Comparison of ENCODE assay signal across 10 cellular contexts in the genomic region with DNA sequence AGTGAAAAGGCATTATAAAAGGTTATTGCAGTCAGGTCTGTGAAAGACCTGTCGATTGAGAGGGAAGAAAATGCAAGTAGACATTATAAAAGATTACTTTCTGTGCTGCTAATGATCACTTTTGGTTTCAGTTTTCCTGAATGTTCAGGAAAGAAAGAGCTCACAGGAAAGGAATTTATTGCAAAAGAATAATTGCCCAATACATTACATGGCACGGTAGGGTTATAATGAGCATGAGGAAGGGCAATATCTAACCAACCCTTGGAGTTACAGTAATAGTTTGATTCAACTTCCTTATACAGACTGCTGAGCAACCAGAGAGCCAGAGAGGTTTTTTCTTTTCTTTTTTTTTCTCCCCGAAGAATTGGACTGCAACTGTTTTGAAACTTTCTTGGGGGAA.
DNase-seq lines count a peak whose midpoint lies in the region; ATAC-seq, FAIRE-seq and TF ChIP-seq lines count a peak whose summit lies in the region.
"Had no signal": no experiment of that assay in that cellular context is flagged by ENCODE, and none has a peak within 500 bp of the region (broad histone marks: within the 10 kb centered on the region; RNA-seq: fewer than 3 reads in every experiment).

No MANE protein-coding gene starts in this region.

- no peaks in the 10 kb centered on the region for H3K4me1 ChIP-seq in lung (ENCODE audit: control insufficient read depth in 2 of 2, insufficient read depth in 2 of 2, low read length in 2 of 2)
- no peaks in the 10 kb centered on the region for H3K4me1 ChIP-seq in uterus

- no peak for FAIRE-seq in bronchial epithelial cell (lab: Jason Lieb, UNC)
- FAIRE-seq: TTC549 had no signal

- TF ChIP-seq CTCF in AG09319 (IDR thresholded peaks at IDR 0.05; ENCODE audit: low read depth, low read length) (no peak), bronchial epithelial cell (IDR thresholded peaks at IDR 0.05; ENCODE audit: insufficient read depth, low read length, severe bottlenecking) (no peak), lung (IDR thresholded peaks at IDR 0.05; ENCODE audit: control extremely low read depth, extremely low read depth) (no peak), uterus (IDR thresholded peaks at IDR 0.05) (no peak)

- WGBS in lung, 2 donors = 6% methylated on average over 3 of the region's 3 CpGs

- ATAC-seq in lung (ENCODE audit: insufficient read depth, low FRiP score) = peak; percentile 87
- no peak for ATAC-seq in HG02759 (IDR thresholded peaks at IDR 0.05; ENCODE audit: unreplicated experiment)
- ATAC-seq in GM21619 (IDR thresholded peaks at IDR 0.05; ENCODE audit: unreplicated experiment) = no peak

- H3K27me3 ChIP-seq in bronchial epithelial cell (ENCODE audit: control insufficient read depth, insufficient read depth, low read length) (no peaks in the 10 kb centered on the region), lung (ENCODE audit: control insufficient read depth, insufficient read depth) (no peaks in the 10 kb centered on the region), uterus (no peaks in the 10 kb centered on the region)

- DNase-seq in AG09319 (ENCODE audit: extremely low read depth, low read depth) (peak; percentile 55), M059J (ENCODE audit: low read depth) (peak; percentile 65), bronchial epithelial cell (ENCODE audit: low read depth) (peak; percentile 95), lung (ENCODE audit: low spot score) (no peak), NCI-H146 (lab: John Stamatoyannopoulos, UW) (no peak), uterus (no peak)

- H3K27ac ChIP-seq in lung (ENCODE audit: low read depth in 1 of 2, low read length in 1 of 2) = no peak overlapping the region
- H3K27ac ChIP-seq in uterus = no peak overlapping the region
- H3K27ac ChIP-seq: KMS-11 had no signal

- H3K9me3 ChIP-seq in lung (ENCODE audit: control insufficient read depth in 2 of 2, insufficient read depth in 1 of 2, low read length in 1 of 2) (no peaks in the 10 kb centered on the region), uterus (no peaks in the 10 kb centered on the region)

- intact Hi-C loops in uterus (cut with DNase I; ENCODE audit: low total_unique reads) = no loop called here

- H3K4me3 ChIP-seq in bronchial epithelial cell (ENCODE audit: low read depth, low read length) (no peak overlapping the region), lung (no peak overlapping the region), uterus (no peak overlapping the region)

- no peak for TF ChIP-seq POLR2A in uterus (IDR thresholded peaks at IDR 0.05)

- H3K36me3 ChIP-seq in bronchial epithelial cell (ENCODE audit: control insufficient read depth, insufficient read depth, low read length) = no peaks in the 10 kb centered on the region
- H3K36me3 ChIP-seq in lung (ENCODE audit: control insufficient read depth in 2 of 2, insufficient read depth in 2 of 2, low read length in 2 of 2) = no peaks in the 10 kb centered on the region
- no peaks in the 10 kb centered on the region for H3K36me3 ChIP-seq in uterus

Comparison
In these comparisons a context has a peak if more than half of its experiments do, and no peak if none do; other contexts are left out.
1. DNase-seq: peak in AG09319 (single experiment), M059J (single experiment) and bronchial epithelial cell (single experiment); none in lung (single experiment), NCI-H146 (single experiment) and uterus (0 of 2).